In the genomic region with DNA sequence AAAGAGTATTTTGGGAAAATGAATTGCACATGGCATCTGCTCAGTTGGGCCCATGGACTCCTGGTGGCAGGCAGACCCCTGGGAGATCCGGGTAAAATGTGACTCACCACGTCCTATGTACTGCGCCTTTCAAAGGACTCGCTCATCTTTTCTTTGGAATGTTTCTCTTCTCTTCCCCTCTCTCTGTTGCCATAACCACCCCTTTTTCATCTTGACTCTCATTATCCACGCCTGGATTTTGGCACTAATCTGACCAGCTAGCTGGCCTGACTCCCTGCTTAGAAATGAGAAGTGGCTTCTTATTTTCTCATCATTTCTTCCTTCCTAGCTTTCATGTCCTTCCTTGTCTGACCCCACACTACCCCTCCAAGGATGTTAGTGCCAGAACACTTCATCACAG, we compare ENCODE assay signal across 18 cellular contexts.
"Had no signal": no experiment of that assay in that cellular context is flagged by ENCODE, and none has a peak within 500 bp of the region (broad histone marks: within the 10 kb centered on the region; RNA-seq: fewer than 3 reads in every experiment).

No MANE protein-coding gene starts in this region.

- H3K4me3 ChIP-seq: coronary artery, esophagus squamous epithelium, lung, right lobe of liver, suprapubic skin, vagina had no signal

- H3K27ac ChIP-seq: coronary artery, esophagus squamous epithelium, parathyroid adenoma, right lobe of liver, suprapubic skin, vagina had no signal

- H3K36me3 ChIP-seq: esophagus squamous epithelium, right lobe of liver, suprapubic skin, vagina had no signal

- H3K27ac Mint-ChIP-seq: effector memory CD8-positive, alpha-beta T cell; memory B cell; natural killer cell; progenitor cell of endocrine pancreas; stimulated activated naive CD8-positive, alpha-beta T cell treated with anti-CD3 and anti-CD28 coated beads, Interleukin-15, amount 100 ng/mL, for 72 hours had no signal

- H3K27me3 ChIP-seq: esophagus squamous epithelium, right lobe of liver, vagina had no signal

- H3K9me3 ChIP-seq: esophagus squamous epithelium, right lobe of liver, suprapubic skin, vagina had no signal

- H3K4me3 Mint-ChIP-seq: effector memory CD8-positive, alpha-beta T cell; memory B cell; natural killer cell; stimulated activated naive CD8-positive, alpha-beta T cell treated with anti-CD3 and anti-CD28 coated beads, Interleukin-15, amount 100 ng/mL, for 72 hours had no signal

- H3K36me3 Mint-ChIP-seq: memory B cell, natural killer cell had no signal

- ATAC-seq: effector memory CD8-positive, alpha-beta T cell; left lobe of liver; natural killer cell; right lobe of liver; stimulated activated naive CD8-positive, alpha-beta T cell treated with anti-CD3 and anti-CD28 coated beads, Interleukin-15, amount 100 ng/mL, for 72 hours had no signal

- H3K9me3 Mint-ChIP-seq: effector memory CD8-positive, alpha-beta T cell; natural killer cell had no signal

- H3K4me1 Mint-ChIP-seq: memory B cell; natural killer cell; stimulated activated naive CD8-positive, alpha-beta T cell treated with anti-CD3 and anti-CD28 coated beads, Interleukin-15, amount 100 ng/mL, for 72 hours had no signal

- DNase-seq: effector memory CD8-positive, alpha-beta T cell; esophagus squamous epithelium; natural killer cell; right lobe of liver; small intestine; stimulated activated CD4-positive, alpha-beta T cell treated with anti-CD3 and anti-CD28 coated beads, Interleukin-15, amount 100 ng/mL, for 24 hours; stimulated activated CD4-positive, alpha-beta T cell treated with anti-CD3 and anti-CD28 coated beads, Interleukin-2, amount 100 ng/mL, for 48 hours; stimulated activated naive CD4-positive, alpha-beta T cell; stimulated activated naive CD8-positive, alpha-beta T cell treated with anti-CD3 and anti-CD28 coated beads, Interleukin-15, amount 100 ng/mL, for 72 hours; trophoblast cell had no signal

- H3K4me1 ChIP-seq: esophagus squamous epithelium, right lobe of liver, vagina had no signal
